ENCODE assay signal across 8 cellular contexts in genomic region chr5:159178978-159179377, GRCh38. TPM values are rescaled to one million over a fixed set of nuclear protein-coding genes. Genes with fewer than 3 reads are reported as not detected.
A peak's percentile ranks its signal among the peaks of the same experiment; 100 is the strongest.
DNase-seq lines count a peak whose midpoint lies in the region; ATAC-seq and TF ChIP-seq lines count a peak whose summit lies in the region.

No MANE protein-coding gene starts in this region.

- CTCF ChIA-PET in activated CD4-positive, alpha-beta memory T cell treated with anti-CD3 and anti-CD28 coated beads, Interleukin-2, amount 10 ng/mL, durations not matched to agents 7 days and 5 days (lab: Charles Lee): interaction anchor here (0.6 kb wide), 1 partner anchor 337 kb away, joined by 3 read pairs; no protein-coding TSS in a partner anchor

- 26 to 28% methylated on average over 2 of the region's 2 CpGs for WGBS in upper lobe of left lung, 2 donors

- TF ChIP-seq CTCF in right atrium auricular region (IDR thresholded peaks at IDR 0.05): no peak
- no peak for TF ChIP-seq CTCF in upper lobe of left lung (IDR thresholded peaks at IDR 0.05)

- ATAC-seq in HG03342 (IDR thresholded peaks at IDR 0.05; ENCODE audit: unreplicated experiment) (peak; percentile 75), upper lobe of left lung (ENCODE audit: low FRiP score in 2 of 2) (peak; percentile 70 to 83), GM18867 (IDR thresholded peaks at IDR 0.05; ENCODE audit: unreplicated experiment) (no peak)

- H3K9me3 ChIP-seq in right atrium auricular region: no peaks in the 10 kb centered on the region
- H3K9me3 ChIP-seq in upper lobe of left lung: no peaks in the 10 kb centered on the region

- H3K4me3 Mint-ChIP-seq in activated CD4-positive, alpha-beta memory T cell treated with anti-CD3 and anti-CD28 coated beads, Interleukin-2, amount 10 ng/mL, durations not matched to agents 7 days and 5 days: no peak overlapping the region

- no peak overlapping the region for H3K4me3 ChIP-seq in right atrium auricular region
- no peak overlapping the region for H3K4me3 ChIP-seq in upper lobe of left lung

- H3K4me1 ChIP-seq in right atrium auricular region (peaks cover 0 to 71% of the 10 kb centered on the region in 2 donors), upper lobe of left lung (peaks cover 37 to 90% (median 74%) of the 10 kb centered on the region in 4 donors)

- no peaks in the 10 kb centered on the region for H3K27me3 Mint-ChIP-seq in activated CD4-positive, alpha-beta memory T cell treated with anti-CD3 and anti-CD28 coated beads, Interleukin-2, amount 10 ng/mL, durations not matched to agents 7 days and 5 days

- DNase-seq in stimulated activated CD4-positive, alpha-beta T cell treated with anti-CD3 and anti-CD28 coated beads, Interleukin-15, amount 100 ng/mL, for 24 hours: peak; percentile 44
- DNase-seq in stimulated activated CD4-positive, alpha-beta T cell treated with anti-CD3 and anti-CD28 coated beads, Interleukin-12 subunit alpha, Interleukin-12 subunit beta, amount 100 ng/mL, for 4 hours: no peak
- DNase-seq in activated CD4-positive, alpha-beta memory T cell treated with anti-CD3 and anti-CD28 coated beads, Interleukin-2, amount 10 ng/mL, durations not matched to agents 7 days and 5 days: no peak
- DNase-seq in right atrium auricular region (ENCODE audit: low spot score) (no peak), upper lobe of left lung (peak in 1 of 2 donors; percentile 64), hippocampal formation (lab: John Stamatoyannopoulos, UW) (no peak)

- TF ChIP-seq POLR2A in upper lobe of left lung (IDR thresholded peaks at IDR 0.05): peak in 1 of 4 donors; percentile 23

- no peaks in the 10 kb centered on the region for H3K27me3 ChIP-seq in right atrium auricular region
- H3K27me3 ChIP-seq in upper lobe of left lung: no peaks in the 10 kb centered on the region

- TF ChIP-seq EP300 in upper lobe of left lung (IDR thresholded peaks at IDR 0.05): peak in 2 of 4 donors; percentile 67 to 92

- H3K27ac Mint-ChIP-seq in activated CD4-positive, alpha-beta memory T cell treated with anti-CD3 and anti-CD28 coated beads, Interleukin-2, amount 10 ng/mL, durations not matched to agents 7 days and 5 days: peak overlapping the region; percentile 12

- H3K36me3 ChIP-seq in right atrium auricular region (no peaks in the 10 kb centered on the region), upper lobe of left lung (peaks cover 0 to 17% (median 0%) of the 10 kb centered on the region in 4 donors)

- peaks cover 48% of the 10 kb centered on the region for H3K36me3 Mint-ChIP-seq in activated CD4-positive, alpha-beta memory T cell treated with anti-CD3 and anti-CD28 coated beads, Interleukin-2, amount 10 ng/mL, durations not matched to agents 7 days and 5 days (ENCODE audit: low read depth)

- H3K27ac ChIP-seq in right atrium auricular region (peak overlapping the region; percentile 49 to 68), upper lobe of left lung (peak overlapping the region; percentile 43 to 82 (median 68))

- POLR2A ChIA-PET in activated CD4-positive, alpha-beta memory T cell treated with anti-CD3 and anti-CD28 coated beads, Interleukin-2, amount 10 ng/mL, durations not matched to agents 7 days and 5 days (lab: Charles Lee): interaction anchor here (2.0 kb wide), 1 partner anchor 29 kb away, joined by 8 read pairs; no protein-coding TSS in a partner anchor

- no peaks in the 10 kb centered on the region for H3K9me3 Mint-ChIP-seq in activated CD4-positive, alpha-beta memory T cell treated with anti-CD3 and anti-CD28 coated beads, Interleukin-2, amount 10 ng/mL, durations not matched to agents 7 days and 5 days

- peaks cover 58% of the 10 kb centered on the region for H3K4me1 Mint-ChIP-seq in activated CD4-positive, alpha-beta memory T cell treated with anti-CD3 and anti-CD28 coated beads, Interleukin-2, amount 10 ng/mL, durations not matched to agents 7 days and 5 days

RNA-seq across cellular contexts. Expression of gene RNF145, which starts 30.4 kb away (rescaled TPM):
- total RNA-seq in activated CD4-positive, alpha-beta memory T cell treated with anti-CD3 and anti-CD28 coated beads, Interleukin-2, amount 10 ng/mL, durations not matched to agents 7 days and 5 days: 100 to 1,000 TPM; 126 to 127 TPM
- total RNA-seq in right atrium auricular region: 10 to 100 TPM; 18.1 to 29.9 TPM
- total RNA-seq in upper lobe of left lung: 100 to 1,000 TPM; 130 to 376 (median 232) TPM

Comparison
In these comparisons a context has a peak if more than half of its experiments do, and no peak if none do; other contexts are left out.
1. RNA of gene RNF145, which starts 30.4 kb away (total RNA-seq): 130 to 376 TPM in upper lobe of left lung and 126 to 127 TPM in activated CD4-positive, alpha-beta memory T cell treated with anti-CD3 and anti-CD28 coated beads, Interleukin-2, amount 10 ng/mL, durations not matched to agents 7 days and 5 days; 18.1 to 29.9 TPM in right atrium auricular region; every median in the first group is over 4 times any median in the second.